In the genomic region with DNA sequence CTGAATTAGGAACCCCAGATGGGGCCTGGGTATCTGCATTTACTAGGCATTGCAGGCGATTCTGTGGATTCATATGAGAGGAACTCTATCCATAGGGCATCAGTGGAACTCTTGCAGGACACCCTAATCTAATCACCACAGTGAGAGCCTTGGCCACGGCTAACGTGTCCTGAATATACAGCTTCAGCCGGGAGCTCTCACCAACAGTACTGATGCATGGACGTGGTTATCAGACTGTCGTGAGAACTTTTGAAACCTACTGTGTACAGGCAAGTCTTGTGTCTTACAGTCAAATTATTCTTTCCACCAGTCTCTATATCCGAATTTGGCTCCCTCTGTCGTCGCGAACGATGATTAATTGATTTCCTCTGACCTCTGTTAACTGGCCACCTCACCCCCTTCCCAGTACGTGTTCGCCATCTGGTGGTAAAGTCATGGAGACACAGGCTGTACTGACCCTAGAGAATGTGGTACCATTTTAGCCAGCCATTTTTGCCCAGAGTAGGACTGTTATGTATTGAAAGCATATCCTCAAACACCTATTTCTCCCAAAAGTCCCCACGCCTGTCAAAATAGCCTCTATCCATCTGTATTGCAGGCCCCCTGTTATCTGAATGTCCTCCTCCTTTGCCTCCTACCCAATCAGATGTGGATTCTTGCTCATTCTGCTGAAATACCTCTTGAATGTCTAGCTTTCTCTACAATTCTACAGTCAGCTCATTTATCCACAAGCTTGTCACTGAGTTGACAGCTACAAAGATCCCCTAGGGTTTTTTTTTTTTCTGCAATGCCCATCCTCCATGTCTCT, we compare ENCODE assay signal across 8 cellular contexts. TPM values are rescaled to one million over a fixed set of nuclear protein-coding genes. Genes with fewer than 3 reads are reported as not detected.
DNase-seq lines count a peak whose midpoint lies in the region; ATAC-seq and TF ChIP-seq lines count a peak whose summit lies in the region.

No MANE protein-coding gene starts in this region.

- no peak overlapping the region for H3K9ac ChIP-seq in parathyroid adenoma

- no peaks in the 10 kb centered on the region for H3K4me1 Mint-ChIP-seq in activated T-cell treated with anti-CD3 and anti-CD28 coated beads, Interleukin-2, amount 50 U/mL, for 72 hours (ENCODE audit: low read depth)

- no peak overlapping the region for H3K27ac ChIP-seq in parathyroid adenoma

- ATAC-seq in GM18861 (IDR thresholded peaks at IDR 0.05; ENCODE audit: unreplicated experiment) (peak; percentile 78), HG03097 (IDR thresholded peaks at IDR 0.05; ENCODE audit: low FRiP score, unreplicated experiment) (peak; percentile 62)
- peak; percentile 78 to 79 for ATAC-seq in activated T-cell treated with anti-CD3 and anti-CD28 coated beads, Interleukin-2, amount 50 U/mL, for 72 hours (replicated peaks in 1 of 2)

- no peak overlapping the region for H3K27ac Mint-ChIP-seq in activated T-cell treated with anti-CD3 and anti-CD28 coated beads, Interleukin-2, amount 50 U/mL, for 72 hours

- peaks cover 19% of the 10 kb centered on the region for H3K27me3 Mint-ChIP-seq in activated T-cell treated with anti-CD3 and anti-CD28 coated beads, Interleukin-2, amount 50 U/mL, for 72 hours (ENCODE audit: low read depth)

- TF ChIP-seq CTCF in parathyroid adenoma (IDR thresholded peaks at IDR 0.05): peak; percentile 50

- no peaks in the 10 kb centered on the region for H3K4me1 ChIP-seq in parathyroid adenoma

- no peak overlapping the region for H2AFZ ChIP-seq in parathyroid adenoma

- no peaks in the 10 kb centered on the region for H3K79me2 ChIP-seq in parathyroid adenoma

- H3K4me2 ChIP-seq in parathyroid adenoma (ENCODE audit: low read length): no peak overlapping the region

- no peak overlapping the region for H3K4me3 ChIP-seq in parathyroid adenoma (ENCODE audit: low read depth, low read length)

- no peaks in the 10 kb centered on the region for H3K27me3 ChIP-seq in parathyroid adenoma (ENCODE audit: control insufficient read depth, insufficient read depth, low read length)

- H3K9me3 ChIP-seq in parathyroid adenoma (ENCODE audit: control insufficient read depth, low read length): no peaks in the 10 kb centered on the region

- H3K36me3 ChIP-seq in parathyroid adenoma (ENCODE audit: control insufficient read depth, insufficient read depth, low read length): no peaks in the 10 kb centered on the region

- intact Hi-C loops in head of caudate nucleus (cut with DNase I): loop anchor here (2.0 to 5.0 kb wide), 2 partner anchors 98 to 149 kb away; no protein-coding TSS in a partner anchor

- no peaks in the 10 kb centered on the region for H3K9me3 Mint-ChIP-seq in activated T-cell treated with anti-CD3 and anti-CD28 coated beads, Interleukin-2, amount 50 U/mL, for 72 hours

- no peaks in the 10 kb centered on the region for H3K36me3 Mint-ChIP-seq in activated T-cell treated with anti-CD3 and anti-CD28 coated beads, Interleukin-2, amount 50 U/mL, for 72 hours (ENCODE audit: insufficient read depth in 2 of 2)

- DNase-seq in COLO829 (ENCODE audit: low spot score) (peak; percentile 50), NCI-H2196 treated with DMSO at 0.1 percent for 48 hours (lab: John Stamatoyannopoulos, UW; ENCODE audit: unreplicated experiment) (peak; percentile 14), head of caudate nucleus (peak; percentile 40 to 92 (median 78)), NCI-H128 (lab: John Stamatoyannopoulos, UW; ENCODE audit: unreplicated experiment) (no peak)
- DNase-seq in activated T-cell treated with anti-CD3 and anti-CD28 coated beads, Interleukin-2, amount 50 U/mL, for 72 hours: peak; percentile 46 to 47

- H3K4me3 Mint-ChIP-seq in activated T-cell treated with anti-CD3 and anti-CD28 coated beads, Interleukin-2, amount 50 U/mL, for 72 hours: no peak overlapping the region

RNA-seq across cellular contexts. Expression of gene GLDN, which starts 39.7 kb away (rescaled TPM):
- not detected for total RNA-seq in activated T-cell treated with anti-CD3 and anti-CD28 coated beads, Interleukin-2, amount 50 U/mL, for 72 hours

RNA-seq across cellular contexts. Expression of gene CYP19A1, which starts 42.8 kb away (rescaled TPM):
- not detected for total RNA-seq in activated T-cell treated with anti-CD3 and anti-CD28 coated beads, Interleukin-2, amount 50 U/mL, for 72 hours
